20 cellular contexts compared by ENCODE assay signal in the genomic region with DNA sequence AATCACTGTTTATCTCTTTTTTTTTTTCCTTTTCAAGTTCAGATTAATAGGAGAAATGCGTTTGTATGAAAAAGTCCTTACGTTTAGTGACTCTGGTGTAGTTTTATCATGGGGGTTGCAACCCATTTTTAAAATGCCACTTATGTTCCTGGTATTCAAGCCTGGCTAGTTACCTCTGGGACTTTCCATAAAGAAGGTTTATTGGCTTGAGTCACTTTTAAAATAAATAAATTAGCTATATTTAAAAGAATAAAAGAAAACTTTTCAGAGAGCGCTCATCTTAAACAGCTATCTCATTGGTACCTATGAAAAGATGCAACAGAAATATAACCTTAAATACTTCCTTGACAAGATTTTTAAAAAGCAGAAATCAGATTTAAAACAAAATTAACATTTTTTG.
DNase-seq lines count a peak whose midpoint lies in the region; ATAC-seq and TF ChIP-seq lines count a peak whose summit lies in the region.
"Had no signal": no experiment of that assay in that cellular context is flagged by ENCODE, and none has a peak within 500 bp of the region (broad histone marks: within the 10 kb centered on the region; RNA-seq: fewer than 3 reads in every experiment).

No MANE protein-coding gene starts in this region.

- no peaks in the 10 kb centered on the region for H3K9me3 ChIP-seq in PC-3 (ENCODE audit: low read length)
- H3K9me3 ChIP-seq: A549, Caco-2 had no signal

- H3K4me1 ChIP-seq in PC-3 (ENCODE audit: insufficient read depth, low read length) = peaks cover 26% of the 10 kb centered on the region
- H3K4me1 ChIP-seq: A549, Caco-2 had no signal

- H2AFZ ChIP-seq in PC-3 (ENCODE audit: low read length) = no peak overlapping the region

- H3K4me3 ChIP-seq in PC-3 (ENCODE audit: low read length) = no peak overlapping the region
- H3K4me3 ChIP-seq: A549; BLaER1 treated with 17β-estradiol and CSF1 and Interleukin-3, amounts not matched to agents 10 nM and 100 nM; GM12878 had no signal

- no TSS peak for BruUV-seq in PC-3 (replicated peaks; lab: Mats Ljungman, UMichigan)

- peak; percentile 77 for ATAC-seq in PC-3
- ATAC-seq: A549; CD8-positive, alpha-beta T cell; GM12878 had no signal

- H3K79me2 ChIP-seq in PC-3 (ENCODE audit: low read length) = no peaks in the 10 kb centered on the region

- H3F3A ChIP-seq in PC-3 (ENCODE audit: low read length, unreplicated experiment) = no peaks in the 10 kb centered on the region

- peak; percentile 4 for DNase-seq in Caki2 (ENCODE audit: low read depth)
- peak; percentile 0 for DNase-seq in LoVo (ENCODE audit: low spot score)
- peak; percentile 60 for DNase-seq in PC-3
- DNase-seq in NCI-H2227 treated with DMSO at 0.1 percent for 48 hours (lab: John Stamatoyannopoulos, UW) = no peak
- no peak for DNase-seq in NCI-H1436 (lab: John Stamatoyannopoulos, UW)
- DNase-seq: AML-193; Caco-2; CD4-positive, alpha-beta T cell; CD8-positive, alpha-beta T cell; DMS 273 treated with DMSO at 0.1 percent for 48 hours; DMS153; DMS79; DND-41; EL; GDM1 had no signal

- peak overlapping the region; percentile 83 for H3K4me2 ChIP-seq in PC-3 (ENCODE audit: low read length)
- H3K4me2 ChIP-seq: A549; BLaER1 treated with 17β-estradiol and CSF1 and Interleukin-3, amounts not matched to agents 10 nM and 100 nM had no signal

- CTCF ChIA-PET in PC-3 (lab: Charles Lee) = interaction anchor here (0.6 kb wide), 1 partner anchor 10 kb away, joined by 3 read pairs; no protein-coding TSS in a partner anchor

- in situ Hi-C loops in Caki2 (cut with HindIII; ENCODE audit: low pct_unique_long_range_greater_than_20kb, low sequenced_read_pairs) = no loop called here

- no peaks in the 10 kb centered on the region for H3K9me2 ChIP-seq in PC-3 (replicated peaks; ENCODE audit: low read length)

- H3K9ac ChIP-seq in PC-3 (ENCODE audit: low read length) = peak overlapping the region; percentile 52; the same call in 1 of the 2 replicates
- H3K9ac ChIP-seq: BLaER1 treated with 17β-estradiol and CSF1 and Interleukin-3, amounts not matched to agents 10 nM and 100 nM had no signal

- no peaks in the 10 kb centered on the region for H3K27me3 ChIP-seq in PC-3 (ENCODE audit: low read length)

- no peaks in the 10 kb centered on the region for H3K36me3 ChIP-seq in PC-3 (ENCODE audit: low read depth, low read length)
- H3K36me3 ChIP-seq: BLaER1 treated with 17β-estradiol and CSF1 and Interleukin-3, amounts not matched to agents 10 nM and 100 nM had no signal

- intact Hi-C loops in PC-3 (cut with micrococcal nuclease) = loop anchor here (2.0 kb wide), 2 partner anchors 79 to 271 kb away; no protein-coding TSS in a partner anchor

- POLR2A ChIA-PET in PC-3 (lab: Charles Lee; ENCODE audit: unreplicated experiment) = no interaction called here

- no peak for TF ChIP-seq CTCF in PC-3 (conservative IDR thresholded peaks at IDR 0.05; ENCODE audit: low read depth, low read length)

- peak overlapping the region; percentile 88 for H3K27ac ChIP-seq in PC-3 (ENCODE audit: low read length)
- H3K27ac ChIP-seq: 22Rv1; A549; BLaER1 treated with 17β-estradiol and CSF1 and Interleukin-3, amounts not matched to agents 10 nM and 100 nM; C4-2B had no signal

- H4K20me1 ChIP-seq in PC-3 (ENCODE audit: low read length) = no peaks in the 10 kb centered on the region
- H4K20me1 ChIP-seq: BLaER1 treated with 17β-estradiol and CSF1 and Interleukin-3, amounts not matched to agents 10 nM and 100 nM had no signal

Comparison
In these comparisons a context has a peak if more than half of its experiments do, and no peak if none do; other contexts are left out.
1. DNase-seq: peak in Caki2 (single experiment), LoVo (single experiment) and PC-3 (single experiment); none in NCI-H2227 treated with DMSO at 0.1 percent for 48 hours (single experiment) and NCI-H1436 (single experiment).